In genomic region chr2:32010670-32011565, GRCh38 we compare ENCODE assay signal across 8 cellular contexts. TPM values are rescaled to one million over a fixed set of nuclear protein-coding genes. Genes with fewer than 3 reads are reported as not detected.
DNase-seq lines count a peak whose midpoint lies in the region; ATAC-seq lines count a peak whose summit lies in the region.

TSS of gene MEMO1 (minus strand) at chr2:32011008. CDS start at chr2:32010247, 761 bp downstream.

- DNase-seq in CD1c-positive myeloid dendritic cell (ENCODE audit: extremely low spot score) (peak; percentile 95), NCI-H748 (lab: John Stamatoyannopoulos, UW; ENCODE audit: unreplicated experiment) (peak; percentile 87), dedifferentiated amniotic fluid mesenchymal stem cell (ENCODE audit: extremely low spot score) (peak; percentile 89), left lobe of liver (ENCODE audit: low spot score) (peak; percentile 95)
- DNase-seq in activated CD4-positive, alpha-beta T cell treated with anti-CD3 and anti-CD28 coated beads, Interleukin-2, amount 50 U/mL, for 1 hour: peak; percentile 89
- peak; percentile 95 for DNase-seq in stimulated activated CD4-positive, alpha-beta T cell treated with anti-CD3 and anti-CD28 coated beads, Interleukin-2, amount 100 ng/mL, for 24 hours

- ATAC-seq in GM19395 (IDR thresholded peaks at IDR 0.05; ENCODE audit: unreplicated experiment): peak; percentile 71
- peak; percentile 47 for ATAC-seq in HG03558 (IDR thresholded peaks at IDR 0.05; ENCODE audit: extremely low read depth, unreplicated experiment)
- ATAC-seq in left lobe of liver: peak; percentile 75

RNA-seq across cellular contexts. Expression of gene MEMO1, which starts in this region (rescaled TPM):
- total RNA-seq in left lobe of liver: 22.7 TPM

Comparison
In these comparisons a context has a peak if more than half of its experiments do, and no peak if none do; other contexts are left out.
1. Peak in every context shown above with its lines: DNase-seq and ATAC-seq.